In the genomic region with DNA sequence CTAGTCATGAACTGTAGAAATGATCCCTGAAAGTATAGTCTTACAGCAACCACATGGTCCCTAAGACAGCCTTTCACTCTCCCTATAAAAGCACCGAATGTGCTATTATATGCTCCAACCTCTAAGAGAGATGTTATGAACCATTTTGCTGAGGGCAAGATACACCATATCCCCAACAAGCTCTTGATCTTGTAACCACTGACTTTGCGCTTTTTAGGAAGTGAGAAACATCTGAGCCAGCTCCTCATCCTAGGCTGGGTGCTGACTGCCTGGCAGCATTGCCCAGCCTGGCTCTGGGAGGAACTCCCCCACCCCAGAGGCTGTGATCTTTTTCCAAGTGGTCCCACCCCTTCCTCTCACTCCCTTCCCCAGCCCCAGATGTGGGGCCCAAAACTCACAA, we compare ENCODE assay signal across 22 cellular contexts. TPM values are rescaled to one million over a fixed set of nuclear protein-coding genes. Genes with fewer than 3 reads are reported as not detected.
A peak's percentile ranks its signal among the peaks of the same experiment; 100 is the strongest.
DNase-seq lines count a peak whose midpoint lies in the region; ATAC-seq, FAIRE-seq and TF ChIP-seq lines count a peak whose summit lies in the region.
"Had no signal": no experiment of that assay in that cellular context is flagged by ENCODE, and none has a peak within 500 bp of the region (broad histone marks: within the 10 kb centered on the region; RNA-seq: fewer than 3 reads in every experiment).

No MANE protein-coding gene starts in this region.

- CTCF ChIA-PET in GM12878 (lab: Yijun Ruan, JAX): no interaction called here

- H3K36me3 ChIP-seq in GM12878 (ENCODE audit: control insufficient read depth in 2 of 2, insufficient read depth in 2 of 2, low read length in 1 of 2) (no peaks in the 10 kb centered on the region), GM23248 (ENCODE audit: low read depth) (no peaks in the 10 kb centered on the region)

- SMC1A ChIA-PET in GM12878 (lab: Charles Lee; ENCODE audit: uncharacterized antibody, unreplicated experiment): no interaction called here

- no peak overlapping the region for H3K27ac ChIP-seq in GM12878 (ENCODE audit: control insufficient read depth, insufficient read depth)
- no peak overlapping the region for H3K27ac ChIP-seq in GM23248

- 48% methylated on average over 2 of the region's 2 CpGs for WGBS in GM12878 (ENCODE audit: insufficient coverage, insufficient replicate concordance, low lambda C conversion rate, missing lambda C conversion rate)
- WGBS in GM23248 (ENCODE audit: low coverage in 1 of 2, low lambda C conversion rate in 2 of 2, missing lambda C conversion rate in 2 of 2), 2 experiments: 52 to 54% methylated on average over 2 of the region's 2 CpGs

- no peak for TF ChIP-seq CTCF in GM12878 (IDR thresholded peaks at IDR 0.05 in 2 of 3, conservative IDR thresholded peaks at IDR 0.05 in 1 of 3; ENCODE audit: control insufficient read depth in 2 of 3, extremely low read depth in 1 of 3, insufficient read depth in 1 of 3, low read depth in 3 of 3, low read length in 3 of 3)

- peak; percentile 18 for FAIRE-seq in GM12878 (lab: Jason Lieb, UNC)
- FAIRE-seq: HepG2 had no signal

- BruUV-seq in GM12878 (replicated peaks; lab: Mats Ljungman, UMichigan): no TSS peak

- no peaks in the 10 kb centered on the region for H4K20me1 ChIP-seq in GM12878 (ENCODE audit: control insufficient read depth, insufficient read depth)
- H4K20me1 ChIP-seq in GM23248 (ENCODE audit: insufficient read depth): no peaks in the 10 kb centered on the region

- H3K9me3 ChIP-seq in GM12878 (replicated peaks; ENCODE audit: control insufficient read depth, insufficient read depth, low read length) (no peaks in the 10 kb centered on the region), GM23248 (ENCODE audit: low read depth) (no peaks in the 10 kb centered on the region)

- H2AFZ ChIP-seq in GM12878 (ENCODE audit: control insufficient read depth, low read depth, low read length): no peak overlapping the region
- no peak overlapping the region for H2AFZ ChIP-seq in GM23248

- ATAC-seq in GM21529 (IDR thresholded peaks at IDR 0.05; ENCODE audit: unreplicated experiment) (peak; percentile 56), GM12878 (peak; percentile 75)
- ATAC-seq: HepG2 had no signal

- in situ Hi-C loops in GM12878 (cut with MboI): no loop called here
- in situ Hi-C loops in GM23248 (cut with MboI): no loop called here

- H3K4me1 ChIP-seq in GM12878 (ENCODE audit: control insufficient read depth, insufficient read depth, low read length) (peaks cover 14% of the 10 kb centered on the region), GM23248 (ENCODE audit: insufficient read depth) (no peaks in the 10 kb centered on the region)

- H3K4me2 ChIP-seq in GM12878 (ENCODE audit: control insufficient read depth, insufficient read depth): no peak overlapping the region
- no peak overlapping the region for H3K4me2 ChIP-seq in GM23248 (ENCODE audit: unreplicated experiment)

- no peak for TF ChIP-seq POLR2A in GM12878 (IDR thresholded peaks at IDR 0.05; ENCODE audit: low read depth, low read length)

- TF ChIP-seq RAD21 in GM12878 (IDR thresholded peaks at IDR 0.05; ENCODE audit: insufficient read depth, low read depth, low read length): no peak

- H3K27me3 ChIP-seq in GM12878 (replicated peaks in 1 of 2; ENCODE audit: control insufficient read depth in 2 of 2, insufficient read depth in 2 of 2, low read length in 1 of 2) (peaks cover 0 to 15% of the 10 kb centered on the region in 2 experiments), GM23248 (replicated peaks; ENCODE audit: insufficient read depth) (peaks cover 33% of the 10 kb centered on the region)

- H3K4me3 ChIP-seq in GM12878 (no peak overlapping the region), GM23248 (no peak overlapping the region)

- POLR2A ChIA-PET in GM12878 (lab: Charles Lee): no interaction called here

- H3F3A ChIP-seq in GM23248 (ENCODE audit: insufficient read depth): no peaks in the 10 kb centered on the region

- H3K9ac ChIP-seq in GM12878 (ENCODE audit: control insufficient read depth, insufficient read depth, low read length) (no peak overlapping the region), GM23248 (no peak overlapping the region)

- intact Hi-C loops in GM12878 (cut with micrococcal nuclease; ENCODE audit: unreplicated experiment): no loop called here

- H3K79me2 ChIP-seq in GM12878 (ENCODE audit: control insufficient read depth, insufficient read depth, low read length): no peaks in the 10 kb centered on the region
- no peaks in the 10 kb centered on the region for H3K79me2 ChIP-seq in GM23248 (ENCODE audit: insufficient read depth)

- H3K9me2 ChIP-seq in GM23248 (ENCODE audit: insufficient read depth): no peaks in the 10 kb centered on the region

- RAD21 ChIA-PET in GM12878 (lab: Charles Lee; ENCODE audit: unreplicated experiment): no interaction called here

- no peak for TF ChIP-seq EP300 in GM12878 (IDR thresholded peaks at IDR 0.05; ENCODE audit: borderline replicate concordance in 1 of 2, control insufficient read depth in 1 of 2, low read depth in 2 of 2, low read length in 2 of 2)

- DNase-seq in MV-4-11 (lab: John Stamatoyannopoulos, UW): peak; percentile 92
- no peak for DNase-seq in GM12878 (ENCODE audit: low read depth, low spot score)
- DNase-seq in GM23248: no peak
- DNase-seq in GDM1 (lab: John Stamatoyannopoulos, UW): no peak
- DNase-seq in activated naive CD4-positive, alpha-beta T cell (lab: John Stamatoyannopoulos, UW): no peak
- DNase-seq in AG08396 (ENCODE audit: low spot score): no peak
- DNase-seq: ACHN, AML-193, DND-41, GOT3, KBM-7, NCI-H1092, NCI-H1436 treated with DMSO at 0.1 percent for 48 hours, NCI-H2029, NCI-H2171, NCI-H446, NCI-H526 treated with DMSO at 0.1 percent for 48 hours, OCI-M1, SHP77 treated with DMSO at 0.1 percent for 48 hours had no signal

TF ChIP-seq in GM12878, 131 proteins besides CTCF, POLR2A, EP300 and RAD21 (continues in another document):
- peak; percentile 73 for TF ChIP-seq SPI1 (IDR thresholded peaks at IDR 0.05; ENCODE audit: borderline replicate concordance, insufficient read depth, low read depth, low read length)

RNA-seq across cellular contexts. Expression of a gene that starts 3.1 kb away (rescaled TPM):
- not detected in 2 replicates for total RNA-seq in GM12878 (2013; cell fraction: nucleolus; rRNA removed)
- total RNA-seq in GM12878 (2014; rRNA removed): not detected in 2 replicates
- total RNA-seq in GM12878 (2014; rRNA removed; fragmentation: Illumina TruSeq; extraction: Trizol): not detected in 2 replicates
- total RNA-seq in GM12878 (2021): not detected in 2 replicates
- polyA plus RNA-seq in GM12878 (2011; ENCODE audit: low read depth): not detected
- not detected in 2 replicates for polyA plus RNA-seq in GM12878 (2011; rRNA removed)
- not detected in 2 replicates for polyA plus RNA-seq in GM12878 (2011; cell fraction: cytosol; rRNA removed)
- polyA plus RNA-seq in GM12878 (2011; cell fraction: nucleus; rRNA removed): not detected in 2 replicates
- polyA plus RNA-seq in GM12878 (2012): not detected in 2 replicates
- polyA plus RNA-seq in GM12878 (2014; fragmentation: Illumina TruSeq; extraction: Trizol): not detected in 2 replicates
- polyA plus RNA-seq in GM12878 (2014; fragmentation: Nextera tagmentation; extraction: Ambion mirVana): not detected
- polyA plus RNA-seq in GM12878 (2014; rRNA removed): not detected in 2 replicates
- polyA plus RNA-seq in GM12878 (2016; fragmentation: Nextera tagmentation; extraction: Ambion mirVana): not detected
- not detected in 2 replicates for polyA minus RNA-seq in GM12878 (2011; rRNA and poly(A)+ RNA removed)
- not detected in 2 replicates for polyA minus RNA-seq in GM12878 (2011; cell fraction: cytosol; rRNA and poly(A)+ RNA removed)
- polyA minus RNA-seq in GM12878 (2011; cell fraction: nucleus; rRNA and poly(A)+ RNA removed): not detected in 2 replicates
- total RNA-seq in GM23248 (2014; rRNA removed; shearing (Covaris generic)): 0.13 TPM in 1 of 2 replicates, not detected in the other
- 0.11 TPM in 1 of 2 replicates, not detected in the other for polyA plus RNA-seq in GM23248 (2016; fragmentation: Nextera tagmentation; extraction: Ambion mirVana)
- polyA plus RNA-seq: CD14-positive monocyte had no signal

RNA-seq across cellular contexts. Expression of a gene that starts 29.1 kb away (rescaled TPM):
- total RNA-seq in GM12878 (2013; cell fraction: nucleolus; rRNA removed): 0.27 and 0.44 TPM in 2 replicates
- total RNA-seq in GM12878 (2014; rRNA removed) (0.23 and 0.38 TPM in 2 replicates), GM12878 (2014; rRNA removed; fragmentation: Illumina TruSeq; extraction: Trizol) (0.18 and 0.28 TPM in 2 replicates), GM12878 (2021) (0.49 and 0.51 TPM in 2 replicates)
- 1.1 TPM for polyA plus RNA-seq in GM12878 (2011; ENCODE audit: low read depth)
- polyA plus RNA-seq in GM12878 (2011; rRNA removed) (0.37 and 0.65 TPM in 2 replicates), GM12878 (2014; fragmentation: Illumina TruSeq; extraction: Trizol) (0.17 and 0.53 TPM in 2 replicates), GM12878 (2014; fragmentation: Nextera tagmentation; extraction: Ambion mirVana) (under 1 TPM; 0.13 to 0.22 TPM), GM12878 (2014; rRNA removed) (0.90 and 1.3 TPM in 2 replicates), GM12878 (2016; fragmentation: Nextera tagmentation; extraction: Ambion mirVana) (under 1 TPM; 0.60 to 0.63 TPM), GM23248 (2016; fragmentation: Nextera tagmentation; extraction: Ambion mirVana) (13.0 and 14.5 TPM in 2 replicates)
- 0.42 TPM in 2 replicates for polyA plus RNA-seq in GM12878 (2011; cell fraction: cytosol; rRNA removed)
- 7.2 and 11.2 TPM in 2 replicates for polyA plus RNA-seq in GM12878 (2011; cell fraction: nucleus; rRNA removed)
- polyA plus RNA-seq in GM12878 (2012): 1.4 and 1.7 TPM in 2 replicates
- 0.88 and 1.2 TPM in 2 replicates for polyA minus RNA-seq in GM12878 (2011; rRNA and poly(A)+ RNA removed)
- not detected in 2 replicates for polyA minus RNA-seq in GM12878 (2011; cell fraction: cytosol; rRNA and poly(A)+ RNA removed)
- 1.1 and 1.5 TPM in 2 replicates for polyA minus RNA-seq in GM12878 (2011; cell fraction: nucleus; rRNA and poly(A)+ RNA removed)
- 11.1 and 11.5 TPM in 2 replicates for total RNA-seq in GM23248 (2014; rRNA removed; shearing (Covaris generic))
- polyA plus RNA-seq: CD14-positive monocyte had no signal

RNA-seq across cellular contexts. Expression of a gene that starts 52.1 kb away (rescaled TPM):
- total RNA-seq in GM12878 (2013; cell fraction: nucleolus; rRNA removed): 12.7 and 15.6 TPM in 2 replicates
- total RNA-seq in GM12878 (2014; rRNA removed) (4.6 and 5.7 TPM in 2 replicates), GM12878 (2014; rRNA removed; fragmentation: Illumina TruSeq; extraction: Trizol) (5.3 and 5.4 TPM in 2 replicates), GM12878 (2021) (13.3 and 14.0 TPM in 2 replicates)
- polyA plus RNA-seq in GM12878 (2011; ENCODE audit: low read depth): 5.5 TPM
- polyA plus RNA-seq in GM12878 (2011; rRNA removed) (4.0 and 5.7 TPM in 2 replicates), GM12878 (2014; fragmentation: Illumina TruSeq; extraction: Trizol) (7.2 and 9.3 TPM in 2 replicates), GM12878 (2014; fragmentation: Nextera tagmentation; extraction: Ambion mirVana) (1 to 10 TPM; 1.3 to 1.4 TPM), GM12878 (2014; rRNA removed) (5.2 and 5.6 TPM in 2 replicates), GM12878 (2016; fragmentation: Nextera tagmentation; extraction: Ambion mirVana) (1 to 10 TPM; 1.5 to 1.7 TPM), GM23248 (2016; fragmentation: Nextera tagmentation; extraction: Ambion mirVana) (9.8 and 11.5 TPM in 2 replicates)
- 4.7 and 5.4 TPM in 2 replicates for polyA plus RNA-seq in GM12878 (2011; cell fraction: cytosol; rRNA removed)
- polyA plus RNA-seq in GM12878 (2011; cell fraction: nucleus; rRNA removed): 4.6 and 7.4 TPM in 2 replicates
- 3.0 and 4.0 TPM in 2 replicates for polyA plus RNA-seq in GM12878 (2012)
- 10.5 and 11.8 TPM in 2 replicates for polyA minus RNA-seq in GM12878 (2011; rRNA and poly(A)+ RNA removed)
- 2.3 and 3.9 TPM in 2 replicates for polyA minus RNA-seq in GM12878 (2011; cell fraction: cytosol; rRNA and poly(A)+ RNA removed)
- polyA minus RNA-seq in GM12878 (2011; cell fraction: nucleus; rRNA and poly(A)+ RNA removed): 3.7 and 8.3 TPM in 2 replicates
- 37.3 and 38.5 TPM in 2 replicates for total RNA-seq in GM23248 (2014; rRNA removed; shearing (Covaris generic))
